Comparison of ENCODE assay signal across 19 cellular contexts in the genomic region with DNA sequence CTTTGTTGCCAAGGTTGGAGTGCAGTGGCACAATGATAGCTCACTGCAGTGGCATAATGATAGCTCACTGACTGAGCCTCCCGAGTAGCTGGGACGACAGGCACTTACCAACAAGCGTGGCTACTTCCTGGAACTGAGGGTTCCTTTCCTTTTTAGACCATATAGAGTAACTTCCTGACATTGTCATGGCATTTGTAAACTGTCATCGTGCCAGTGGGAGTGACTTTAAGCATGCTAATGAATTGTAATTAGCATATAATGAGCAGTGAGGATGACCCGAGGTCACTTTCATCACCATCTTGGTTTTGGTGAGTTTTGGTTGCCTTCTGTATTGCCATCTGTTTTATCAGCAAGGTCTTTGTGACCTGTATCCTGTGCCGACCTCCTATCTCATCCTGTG.
DNase-seq lines count a peak whose midpoint lies in the region; ATAC-seq and TF ChIP-seq lines count a peak whose summit lies in the region.
"Had no signal": no experiment of that assay in that cellular context is flagged by ENCODE, and none has a peak within 500 bp of the region (broad histone marks: within the 10 kb centered on the region; RNA-seq: fewer than 3 reads in every experiment).

No MANE protein-coding gene starts in this region.

- no peaks in the 10 kb centered on the region for H3K27me3 Mint-ChIP-seq in endodermal cell (ENCODE audit: insufficient read depth)
- peaks cover 24% of the 10 kb centered on the region for H3K27me3 Mint-ChIP-seq in activated naive CD8-positive, alpha-beta T cell treated with anti-CD3 and anti-CD28 coated beads, Interleukin-2, amount 50 U/mL, for 24 hours

- peak overlapping the region; percentile 39 for H3K4me3 Mint-ChIP-seq in endodermal cell
- H3K4me3 Mint-ChIP-seq in activated naive CD8-positive, alpha-beta T cell treated with anti-CD3 and anti-CD28 coated beads, Interleukin-2, amount 50 U/mL, for 24 hours = no peak overlapping the region
- H3K4me3 Mint-ChIP-seq: CD4-positive, alpha-beta T cell; HFFc6 had no signal

- DNase-seq in ELF-1 (ENCODE audit: low read depth, low spot score) (peak; percentile 55), endodermal cell (no peak), mucosa of gallbladder (ENCODE audit: low spot score) (no peak), activated gamma-delta T cell (lab: John Stamatoyannopoulos, UW) (no peak)
- DNase-seq in activated naive CD8-positive, alpha-beta T cell treated with anti-CD3 and anti-CD28 coated beads, Interleukin-2, amount 50 U/mL, for 24 hours = no peak
- DNase-seq: AML-193; Caco-2; CD4-positive, alpha-beta T cell; GDM1; HFFc6; IMR-90 had no signal

- peaks cover 41% of the 10 kb centered on the region for H3K4me1 ChIP-seq in HUES6 (ENCODE audit: control insufficient read depth, insufficient read depth, low read length)
- peaks cover 11% of the 10 kb centered on the region for H3K4me1 ChIP-seq in endodermal cell (ENCODE audit: control insufficient read depth, insufficient read depth, low read length)
- peaks cover 43% of the 10 kb centered on the region for H3K4me1 ChIP-seq in iPS-18a (ENCODE audit: control insufficient read depth, low read depth, low read length)
- H3K4me1 ChIP-seq: A549, Caco-2 had no signal

- WGBS in endodermal cell (ENCODE audit: insufficient coverage in 1 of 2, insufficient read length in 1 of 2), 2 experiments = 28 to 33% methylated on average over 5 to 6 of the region's 6 CpGs

- H3K27ac Mint-ChIP-seq in endodermal cell = peak overlapping the region; percentile 96
- H3K27ac Mint-ChIP-seq in activated naive CD8-positive, alpha-beta T cell treated with anti-CD3 and anti-CD28 coated beads, Interleukin-2, amount 50 U/mL, for 24 hours = no peak overlapping the region
- H3K27ac Mint-ChIP-seq: CD4-positive, alpha-beta T cell; HFFc6 had no signal

- H3K4me1 Mint-ChIP-seq in endodermal cell = peaks cover 48% of the 10 kb centered on the region
- H3K4me1 Mint-ChIP-seq in activated naive CD8-positive, alpha-beta T cell treated with anti-CD3 and anti-CD28 coated beads, Interleukin-2, amount 50 U/mL, for 24 hours = no peaks in the 10 kb centered on the region

- ATAC-seq in activated naive CD8-positive, alpha-beta T cell treated with anti-CD3 and anti-CD28 coated beads, Interleukin-2, amount 50 U/mL, for 24 hours = no peak
- no peak for ATAC-seq in HG03457 (IDR thresholded peaks at IDR 0.05; ENCODE audit: unreplicated experiment)
- ATAC-seq: A549, HCT116, K562 had no signal

- H3K27ac ChIP-seq in HUES6 (ENCODE audit: low read depth, low read length) (peak overlapping the region; percentile 96; the same call in 1 of the 2 replicates), endodermal cell (ENCODE audit: low read depth, low read length) (no peak overlapping the region), iPS-18a (ENCODE audit: low read length) (peak overlapping the region; percentile 63)
- H3K27ac ChIP-seq: 22Rv1, A549, C4-2B had no signal

- H3K9ac ChIP-seq in HUES6 (ENCODE audit: low read length) (peak overlapping the region; percentile 73), endodermal cell (ENCODE audit: extremely low read depth, low read length, poor library complexity, severe bottlenecking) (no peak overlapping the region), iPS-18a (ENCODE audit: low read length) (peak overlapping the region; percentile 5)

- H3K9me3 ChIP-seq in HUES6 (ENCODE audit: control insufficient read depth, insufficient read depth, low read depth, low read length) = peaks cover under 1% of the 10 kb centered on the region; the same call in 1 of the 2 replicates
- H3K9me3 ChIP-seq in endodermal cell (ENCODE audit: control insufficient read depth, low read length) = peaks cover 13% of the 10 kb centered on the region
- no peaks in the 10 kb centered on the region for H3K9me3 ChIP-seq in iPS-18a (ENCODE audit: control insufficient read depth, low read depth, low read length)
- H3K9me3 ChIP-seq: A549, Caco-2 had no signal

- TF ChIP-seq CTCF in endodermal cell (conservative IDR thresholded peaks at IDR 0.05) = no peak

- H3K4me3 ChIP-seq in HUES6 (ENCODE audit: low read depth, low read length) (peak overlapping the region; percentile 12; the same call in 1 of the 2 replicates), endodermal cell (ENCODE audit: low read length) (peak overlapping the region; percentile 16), iPS-18a (ENCODE audit: low read length) (peak overlapping the region; percentile 29)
- H3K4me3 ChIP-seq: A549, K562 had no signal

- H3K27me3 ChIP-seq in HUES6 (ENCODE audit: control insufficient read depth, insufficient read depth, low read length) (no peaks in the 10 kb centered on the region), endodermal cell (ENCODE audit: control insufficient read depth, insufficient read depth, low read length, poor library complexity, severe bottlenecking) (no peaks in the 10 kb centered on the region), iPS-18a (ENCODE audit: control insufficient read depth, insufficient read depth, low read length) (no peaks in the 10 kb centered on the region)

- H3K9me3 Mint-ChIP-seq in endodermal cell = peaks cover 17% of the 10 kb centered on the region
- no peaks in the 10 kb centered on the region for H3K9me3 Mint-ChIP-seq in activated naive CD8-positive, alpha-beta T cell treated with anti-CD3 and anti-CD28 coated beads, Interleukin-2, amount 50 U/mL, for 24 hours
- H3K9me3 Mint-ChIP-seq: CD4-positive, alpha-beta T cell had no signal

- peaks cover 2% of the 10 kb centered on the region for H3K36me3 Mint-ChIP-seq in endodermal cell (ENCODE audit: low read depth)
- no peaks in the 10 kb centered on the region for H3K36me3 Mint-ChIP-seq in activated naive CD8-positive, alpha-beta T cell treated with anti-CD3 and anti-CD28 coated beads, Interleukin-2, amount 50 U/mL, for 24 hours (ENCODE audit: low read depth)

- H3K36me3 ChIP-seq in HUES6 (ENCODE audit: control insufficient read depth, insufficient read depth, low read length) (no peaks in the 10 kb centered on the region), endodermal cell (ENCODE audit: control insufficient read depth, insufficient read depth, low read length) (no peaks in the 10 kb centered on the region), iPS-18a (ENCODE audit: control insufficient read depth, low read depth, low read length) (no peaks in the 10 kb centered on the region)
